Comparison of ENCODE assay signal across 8 cellular contexts in the genomic region with DNA sequence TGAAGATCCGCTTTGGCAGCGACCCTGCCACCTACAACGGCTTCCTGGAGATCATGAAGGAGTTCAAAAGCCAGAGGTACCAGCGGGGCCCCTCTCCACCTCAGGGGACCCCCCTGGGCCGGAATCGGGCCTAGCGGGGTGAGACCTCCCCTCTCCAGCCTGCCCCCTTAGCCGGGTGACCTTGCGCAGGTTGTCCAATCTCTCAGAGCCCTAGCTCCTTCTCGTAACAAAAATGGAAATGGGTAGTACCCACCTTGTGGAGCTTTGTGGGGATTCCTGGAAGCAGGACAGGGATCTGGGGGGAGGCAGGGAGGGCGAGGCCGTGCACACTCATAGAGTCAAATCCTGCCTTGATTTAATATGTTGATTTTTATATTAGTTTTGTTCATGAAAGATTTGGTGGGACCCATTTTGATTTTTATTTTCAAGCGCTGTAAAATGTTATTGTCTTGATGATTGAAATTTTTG. TPM values are rescaled to one million over a fixed set of nuclear protein-coding genes. Genes with fewer than 3 reads are reported as not detected.
DNase-seq lines count a peak whose midpoint lies in the region; ATAC-seq, FAIRE-seq and TF ChIP-seq lines count a peak whose summit lies in the region.

No MANE protein-coding gene starts in this region.

- H3K79me2 ChIP-seq in PC-9 (ENCODE audit: low read depth) = peaks cover 27% of the 10 kb centered on the region

- WGBS in esophagus muscularis mucosa = 26% methylated on average over 8 of the region's 13 CpGs
- WGBS in pancreas, 2 donors = 14 to 18% methylated on average over 13 of the region's 13 CpGs

- CTCF ChIA-PET in PC-9 (lab: Charles Lee) = no interaction called here

- peaks cover 3% of the 10 kb centered on the region; the same call in 1 of the 2 replicates for H4K20me1 ChIP-seq in PC-9 (ENCODE audit: insufficient read depth)

- peaks cover 13% of the 10 kb centered on the region; the same call in 1 of the 2 replicates for H3F3A ChIP-seq in PC-9 (ENCODE audit: insufficient read depth, low read depth)

- intact Hi-C loops in PC-9 (cut with micrococcal nuclease; ENCODE audit: unreplicated experiment) = loop anchor here (5.0 kb wide), 2 partner anchors 53 to 113 kb away; a partner anchor contains a TSS
- intact Hi-C loops in esophagus muscularis mucosa (cut with DNase I) = loop anchor here (5.0 to 10.0 kb wide), 2 partner anchors 58 to 115 kb away; a partner anchor contains a TSS
- intact Hi-C loops in pancreas (cut with DNase I) = no loop called here

- TF ChIP-seq CTCF in PC-9 (conservative IDR thresholded peaks at IDR 0.05) (no peak), esophagus muscularis mucosa (IDR thresholded peaks at IDR 0.05) (no peak), pancreas (IDR thresholded peaks at IDR 0.05) (no peak), GM13976 (IDR thresholded peaks at IDR 0.05; ENCODE audit: borderline replicate concordance, control extremely low read depth, extremely low read depth, insufficient read depth, missing control alignments) (no peak)

- H3K9me3 ChIP-seq in PC-9 (ENCODE audit: insufficient read depth, low read depth) (no peaks in the 10 kb centered on the region), esophagus muscularis mucosa (no peaks in the 10 kb centered on the region), pancreas (no peaks in the 10 kb centered on the region)

- H3K27ac ChIP-seq in PC-9 (no peak overlapping the region), esophagus muscularis mucosa (replicated peaks in 1 of 4) (peak overlapping the region; percentile 81 to 89 (median 87)), pancreas (peak overlapping the region in 3 of 4 donors; percentile 17 to 39 (median 28))

- peak overlapping the region; percentile 83 for H3K4me2 ChIP-seq in PC-9

- ATAC-seq in pancreas (no peak), GM21526 (IDR thresholded peaks at IDR 0.05; ENCODE audit: low FRiP score, unreplicated experiment) (no peak)

- no TSS peak for BruUV-seq in PC-9 (replicated peaks; lab: Mats Ljungman, UMichigan)

- no peak for FAIRE-seq in pancreas (lab: Jason Lieb, UNC)

- POLR2A ChIA-PET in PC-9 (lab: Charles Lee; ENCODE audit: unreplicated experiment) = no interaction called here

- H3K4me1 ChIP-seq in PC-9 (replicated peaks; ENCODE audit: insufficient read depth) (peaks cover 18% of the 10 kb centered on the region), esophagus muscularis mucosa (peaks cover 27 to 45% (median 33%) of the 10 kb centered on the region in 4 donors), pancreas (peaks cover 0 to 12% (median 0%) of the 10 kb centered on the region in 3 donors)

- H3K36me3 ChIP-seq in PC-9 (ENCODE audit: low read depth) = peaks cover 21% of the 10 kb centered on the region
- peaks cover 34 to 40% (median 39%) of the 10 kb centered on the region in 4 donors for H3K36me3 ChIP-seq in esophagus muscularis mucosa
- H3K36me3 ChIP-seq in pancreas = peaks cover 5 to 24% (median 5%) of the 10 kb centered on the region in 3 donors

- TF ChIP-seq EP300 in esophagus muscularis mucosa (IDR thresholded peaks at IDR 0.05) = no peak

- peak; percentile 41 for DNase-seq in D341Med (ENCODE audit: low spot score)
- no peak for DNase-seq in PC-9
- no peak for DNase-seq in esophagus muscularis mucosa (ENCODE audit: extremely low spot score)
- DNase-seq in pancreas = no peak
- no peak for DNase-seq in SHP77 (lab: John Stamatoyannopoulos, UW)
- DNase-seq in GOT3 (lab: John Stamatoyannopoulos, UW) = no peak
- DNase-seq in GM13976 (ENCODE audit: low spot score) = no peak

- H3K27me3 ChIP-seq in PC-9 (ENCODE audit: insufficient read depth, low read depth) (no peaks in the 10 kb centered on the region), esophagus muscularis mucosa (no peaks in the 10 kb centered on the region), pancreas (no peaks in the 10 kb centered on the region)

- peak overlapping the region; percentile 50 for H2AFZ ChIP-seq in PC-9

- in situ Hi-C loops in GM13976 (cut with MboI; ENCODE audit: low sequenced_read_pairs, unreplicated experiment) = no loop called here

- H3K9me2 ChIP-seq in PC-9 (ENCODE audit: insufficient read depth) = no peaks in the 10 kb centered on the region

- TF ChIP-seq POLR2A in esophagus muscularis mucosa (IDR thresholded peaks at IDR 0.05; ENCODE audit: low read depth) = no peak

- H3K4me3 ChIP-seq in PC-9 (peak overlapping the region; percentile 94), esophagus muscularis mucosa (peak overlapping the region; percentile 88 to 96 (median 94)), pancreas (peak overlapping the region; percentile 76 to 86 (median 84))

RNA-seq across cellular contexts. Expression of a gene that starts 0.7 kb away (rescaled TPM):
- 72.6 and 83.8 TPM in 2 replicates for total RNA-seq in PC-9 (2021)
- total RNA-seq in esophagus muscularis mucosa = 10 to 100 TPM; 25.3 to 53.9 (median 36.1) TPM
- total RNA-seq in pancreas = 10 to 100 TPM; 13.6 to 27.6 (median 17.9) TPM
- 10 to 100 TPM; 43.3 to 51.8 TPM for polyA plus RNA-seq in pancreas

RNA-seq across cellular contexts. Expression of a gene that starts 58.9 kb away (rescaled TPM):
- total RNA-seq in PC-9 (2021) (not detected in 2 replicates), esophagus muscularis mucosa (1 to 10 TPM; 2.5 to 6.5 (median 5.0) TPM), pancreas (1 to 10 TPM in 5 of 6 donors, under 1 TPM in 1; 0.24 to 4.4 (median 1.2) TPM)
- 1 to 10 TPM; 2.4 to 9.0 TPM for polyA plus RNA-seq in pancreas

Comparison
In these comparisons a context has a peak if more than half of its experiments do, and no peak if none do; other contexts are left out.
1. intact Hi-C loops: an anchor here in PC-9 (5.0 kb wide) and esophagus muscularis mucosa (5.0 to 10.0 kb wide); none called in pancreas.